Comparison of ENCODE assay signal across 10 cellular contexts in the genomic region with DNA sequence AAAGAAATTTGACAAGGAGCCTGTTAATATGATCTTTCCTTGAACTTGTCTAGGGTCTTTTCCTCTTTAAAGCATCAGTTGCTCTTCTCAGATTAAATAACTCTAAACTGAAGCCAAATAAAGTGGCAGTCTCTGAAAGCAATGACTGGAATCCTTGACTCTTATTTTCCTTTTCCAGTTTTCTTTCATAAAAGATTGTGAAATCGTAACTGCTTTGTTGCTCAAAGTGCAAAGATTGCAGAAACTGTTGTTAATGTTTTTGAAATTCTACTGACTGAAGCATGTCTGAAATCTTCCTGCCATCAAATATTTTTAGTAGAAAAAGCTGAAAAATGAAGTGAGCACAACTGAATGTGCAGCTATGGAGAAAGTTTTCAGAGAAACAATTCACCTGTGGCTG. TPM values are rescaled to one million over a fixed set of nuclear protein-coding genes. Genes with fewer than 3 reads are reported as not detected.
DNase-seq lines count a peak whose midpoint lies in the region; ATAC-seq, FAIRE-seq and TF ChIP-seq lines count a peak whose summit lies in the region.
"Had no signal": no experiment of that assay in that cellular context is flagged by ENCODE, and none has a peak within 500 bp of the region (broad histone marks: within the 10 kb centered on the region; RNA-seq: fewer than 3 reads in every experiment).

No MANE protein-coding gene starts in this region.

- H3K4me3 Mint-ChIP-seq in natural killer cell treated with Interleukin-12 subunit alpha and Interleukin-12 subunit beta and Interleukin-15 and Interleukin-18, amount 100 ng/mL, for 72 hours: no peak overlapping the region

- peaks cover 9% of the 10 kb centered on the region for H3K36me3 Mint-ChIP-seq in natural killer cell treated with Interleukin-12 subunit alpha and Interleukin-12 subunit beta and Interleukin-15 and Interleukin-18, amount 100 ng/mL, for 72 hours

- no peaks in the 10 kb centered on the region for H3K9me3 Mint-ChIP-seq in natural killer cell treated with Interleukin-12 subunit alpha and Interleukin-12 subunit beta and Interleukin-15 and Interleukin-18, amount 100 ng/mL, for 72 hours

- WGBS in prostate gland: 45% methylated on average over 1 of the region's 1 CpG

- TF ChIP-seq POLR2A in prostate gland (IDR thresholded peaks at IDR 0.05): no peak

- H3K27ac Mint-ChIP-seq in natural killer cell treated with Interleukin-12 subunit alpha and Interleukin-12 subunit beta and Interleukin-15 and Interleukin-18, amount 100 ng/mL, for 72 hours: peak overlapping the region; percentile 92 to 99

- peak overlapping the region; percentile 83 for H3K9ac ChIP-seq in adipocyte (ENCODE audit: low read length)

- ATAC-seq in natural killer cell treated with Interleukin-12 subunit alpha and Interleukin-12 subunit beta and Interleukin-15 and Interleukin-18, amount 100 ng/mL, for 72 hours: no peak
- ATAC-seq in GM18517 (IDR thresholded peaks at IDR 0.05; ENCODE audit: unreplicated experiment): no peak

- no peaks in the 10 kb centered on the region for H3K27me3 ChIP-seq in HL-60 (ENCODE audit: insufficient read depth, poor library complexity, severe bottlenecking)
- no peaks in the 10 kb centered on the region for H3K27me3 ChIP-seq in adipocyte (replicated peaks; ENCODE audit: control insufficient read depth, insufficient read depth, low read length)
- H3K27me3 ChIP-seq in prostate gland (replicated peaks; ENCODE audit: insufficient read depth): no peaks in the 10 kb centered on the region

- no peaks in the 10 kb centered on the region for H3K9me3 ChIP-seq in adipocyte (ENCODE audit: control insufficient read depth, low read length)
- H3K9me3 ChIP-seq in prostate gland: no peaks in the 10 kb centered on the region

- DNase-seq in CD1c-positive myeloid dendritic cell (ENCODE audit: extremely low spot score) (peak; percentile 23), HL-60 (ENCODE audit: low read depth in 1 of 2, low spot score in 1 of 2) (peak in 1 of 2 experiments; percentile 32), adipocyte (ENCODE audit: low read depth) (peak; percentile 77), RCC 7860 (ENCODE audit: low spot score) (no peak), prostate gland (ENCODE audit: low spot score) (no peak)
- no peak for DNase-seq in natural killer cell treated with Interleukin-12 subunit alpha and Interleukin-12 subunit beta and Interleukin-15 and Interleukin-18, amount 100 ng/mL, for 72 hours (ENCODE audit: low spot score)
- DNase-seq: activated CD4-positive, alpha-beta T cell treated with anti-CD3 and anti-CD28 coated beads, Interleukin-2, amount 50 U/mL, for 48 hours; midbrain; NCI-H510A had no signal

- peaks cover 28 to 31% of the 10 kb centered on the region in 2 donors for H3K4me1 Mint-ChIP-seq in natural killer cell treated with Interleukin-12 subunit alpha and Interleukin-12 subunit beta and Interleukin-15 and Interleukin-18, amount 100 ng/mL, for 72 hours (ENCODE audit: low read depth in 2 of 2)

- H3K4me3 ChIP-seq in HL-60 (replicated peaks; ENCODE audit: insufficient read depth, low read length) (peak overlapping the region; percentile 85), adipocyte (ENCODE audit: low read length) (peak overlapping the region; percentile 99), prostate gland (no peak overlapping the region)

- TF ChIP-seq CTCF in HL-60 (IDR thresholded peaks at IDR 0.05; ENCODE audit: insufficient read depth, low read length) (no peak), prostate gland (IDR thresholded peaks at IDR 0.05) (no peak)

- FAIRE-seq in RCC 7860 (lab: Jason Lieb, UNC): no peak

- intact Hi-C loops in prostate gland (cut with DNase I): no loop called here

- H3K36me3 ChIP-seq in adipocyte (ENCODE audit: control insufficient read depth, insufficient read depth, low read length, severe bottlenecking): peaks cover 17% of the 10 kb centered on the region
- H3K36me3 ChIP-seq in prostate gland: no peaks in the 10 kb centered on the region

- peak overlapping the region; percentile 91 for H3K27ac ChIP-seq in HL-60 (replicated peaks)
- no peak overlapping the region for H3K27ac ChIP-seq in prostate gland

- no peaks in the 10 kb centered on the region for H3K27me3 Mint-ChIP-seq in natural killer cell treated with Interleukin-12 subunit alpha and Interleukin-12 subunit beta and Interleukin-15 and Interleukin-18, amount 100 ng/mL, for 72 hours

- H3K4me1 ChIP-seq in adipocyte (ENCODE audit: control insufficient read depth, insufficient read depth, low read length) (peaks cover 32% of the 10 kb centered on the region), prostate gland (replicated peaks) (no peaks in the 10 kb centered on the region)

RNA-seq across cellular contexts. Expression of a gene that starts 1.9 kb away (rescaled TPM):
- 10 to 100 TPM; 14.0 to 16.6 TPM for total RNA-seq in natural killer cell treated with Interleukin-12 subunit alpha and Interleukin-12 subunit beta and Interleukin-15 and Interleukin-18, amount 100 ng/mL, for 72 hours
- 10 to 100 TPM; 10.1 to 17.8 TPM for total RNA-seq in prostate gland

RNA-seq across cellular contexts. Expression of a gene that starts 2.3 kb away (rescaled TPM):
- 10 to 100 TPM; 66.0 TPM for total RNA-seq in natural killer cell treated with Interleukin-12 subunit alpha and Interleukin-12 subunit beta and Interleukin-15 and Interleukin-18, amount 100 ng/mL, for 72 hours
- 10 to 100 TPM; 33.6 to 39.5 TPM for total RNA-seq in prostate gland

RNA-seq across cellular contexts. Expression of a gene that starts 49.6 kb away (rescaled TPM):
- not detected for total RNA-seq in natural killer cell treated with Interleukin-12 subunit alpha and Interleukin-12 subunit beta and Interleukin-15 and Interleukin-18, amount 100 ng/mL, for 72 hours
- not detected for total RNA-seq in prostate gland

Comparison
In these comparisons a context has a peak if more than half of its experiments do, and no peak if none do; other contexts are left out.
1. DNase-seq: peak in CD1c-positive myeloid dendritic cell (single experiment) and adipocyte (single experiment); none in natural killer cell treated with Interleukin-12 subunit alpha and Interleukin-12 subunit beta and Interleukin-15 and Interleukin-18, amount 100 ng/mL, for 72 hours (single experiment), RCC 7860 (single experiment) and prostate gland (single experiment).
2. H3K4me3 ChIP-seq: peak in HL-60 (single experiment) and adipocyte (single experiment); none in prostate gland (0 of 2).